ENCODE assay signal across 8 cellular contexts in the genomic region with DNA sequence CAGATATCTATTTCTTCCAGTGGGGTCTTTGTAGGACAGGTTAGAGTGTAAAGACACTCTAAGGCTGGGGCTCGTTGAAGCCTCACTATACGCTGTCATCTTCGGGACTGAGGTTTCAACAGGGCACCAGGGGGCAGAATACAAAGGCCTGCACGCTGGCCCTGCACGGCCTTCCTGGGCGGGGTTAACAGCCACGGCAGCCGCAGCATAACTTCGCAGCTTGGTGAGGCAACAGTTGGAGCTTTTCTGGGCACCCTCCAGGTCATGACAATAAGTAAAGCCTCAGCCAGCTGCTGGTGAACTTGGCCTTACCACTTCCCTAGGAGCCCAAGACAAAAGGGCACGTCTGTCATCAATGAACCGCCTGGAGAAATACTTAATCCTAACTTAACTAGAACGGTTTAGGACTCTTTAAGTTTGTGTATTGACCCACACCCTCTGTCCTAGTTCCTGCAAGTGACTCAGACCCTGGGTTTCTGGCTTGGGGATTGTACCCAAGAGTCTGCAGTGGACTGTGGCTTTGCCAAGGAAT. TPM values are rescaled to one million over a fixed set of nuclear protein-coding genes. Genes with fewer than 3 reads are reported as not detected.
DNase-seq lines count a peak whose midpoint lies in the region; ATAC-seq and TF ChIP-seq lines count a peak whose summit lies in the region.

No MANE protein-coding gene starts in this region.

- H3K4me3 ChIP-seq in epithelial cell of esophagus (ENCODE audit: low read length), result no peak overlapping the region

- peak; percentile 34 to 36 for ATAC-seq in naive B cell (ENCODE audit: low read depth in 2 of 2)

- TF ChIP-seq CTCF in epithelial cell of esophagus (IDR thresholded peaks at IDR 0.05; ENCODE audit: insufficient read depth, low read depth, low read length, missing control alignments), result peak; percentile 39

- DNase-seq in SHP77 (lab: John Stamatoyannopoulos, UW) (peak; percentile 29 to 61), SHP77 treated with DMSO at 0.1 percent for 48 hours (lab: John Stamatoyannopoulos, UW) (no peak), NCI-H69 (lab: John Stamatoyannopoulos, UW) (peak; percentile 64), epithelial cell of esophagus (ENCODE audit: low read depth) (peak; percentile 83), naive B cell (peak; percentile 61), NCI-H2029 (lab: John Stamatoyannopoulos, UW) (no peak)
- peak; percentile 67 to 69 for DNase-seq in activated CD8-positive, alpha-beta memory T cell treated with anti-CD3 and anti-CD28 coated beads for 1 hour (ENCODE audit: extremely low read depth in 1 of 2, low read depth in 1 of 2)
- DNase-seq in stimulated activated naive CD4-positive, alpha-beta T cell (lab: John Stamatoyannopoulos, UW), result peak; percentile 61 to 81 (median 72)

- H3K4me1 Mint-ChIP-seq in naive B cell, result peaks cover 41 to 54% (median 49%) of the 10 kb centered on the region in 3 donors

- H3K27ac Mint-ChIP-seq in naive B cell, result peak overlapping the region; percentile 81 to 99 (median 96)

- peak overlapping the region; percentile 43 to 98 (median 90) for H3K4me3 Mint-ChIP-seq in naive B cell

- H3K9me3 Mint-ChIP-seq in naive B cell, result no peaks in the 10 kb centered on the region

- H3K27me3 Mint-ChIP-seq in naive B cell, result no peaks in the 10 kb centered on the region

- H3K36me3 Mint-ChIP-seq in naive B cell, result no peaks in the 10 kb centered on the region

RNA-seq across cellular contexts. Expression of a gene that starts 2.3 kb away (rescaled TPM):
- polyA plus RNA-seq in naive B cell (ENCODE audit: low read depth in 6 of 6), result 10 to 100 TPM in 5 of 6 donors, 1 to 10 TPM in 1; 8.8 to 20.7 (median 14.6) TPM

Comparison
In these comparisons a context has a peak if more than half of its experiments do, and no peak if none do; other contexts are left out.
1. DNase-seq: peak in SHP77 (2 of 2), NCI-H69 (single experiment), activated CD8-positive, alpha-beta memory T cell treated with anti-CD3 and anti-CD28 coated beads for 1 hour (2 of 2), epithelial cell of esophagus (single experiment), naive B cell (single experiment) and stimulated activated naive CD4-positive, alpha-beta T cell (6 of 6); none in SHP77 treated with DMSO at 0.1 percent for 48 hours (single experiment) and NCI-H2029 (single experiment).